8 cellular contexts compared by ENCODE assay signal in genomic region chr9:130395810-130396435, GRCh38.
"Had no signal": no experiment of that assay in that cellular context is flagged by ENCODE, and none has a peak within 500 bp of the region (broad histone marks: within the 10 kb centered on the region; RNA-seq: fewer than 3 reads in every experiment).

No MANE protein-coding gene starts in this region.

- H3K4me3 ChIP-seq: GM12878 had no signal

- FAIRE-seq: G401.6, GM12878, GM12891, GM12892, GM18507, GM19239 had no signal

- DNase-seq: GDM1, GF-D8 had no signal

- ATAC-seq: GM12878 had no signal
